Comparison of ENCODE assay signal across 15 cellular contexts in the genomic region with DNA sequence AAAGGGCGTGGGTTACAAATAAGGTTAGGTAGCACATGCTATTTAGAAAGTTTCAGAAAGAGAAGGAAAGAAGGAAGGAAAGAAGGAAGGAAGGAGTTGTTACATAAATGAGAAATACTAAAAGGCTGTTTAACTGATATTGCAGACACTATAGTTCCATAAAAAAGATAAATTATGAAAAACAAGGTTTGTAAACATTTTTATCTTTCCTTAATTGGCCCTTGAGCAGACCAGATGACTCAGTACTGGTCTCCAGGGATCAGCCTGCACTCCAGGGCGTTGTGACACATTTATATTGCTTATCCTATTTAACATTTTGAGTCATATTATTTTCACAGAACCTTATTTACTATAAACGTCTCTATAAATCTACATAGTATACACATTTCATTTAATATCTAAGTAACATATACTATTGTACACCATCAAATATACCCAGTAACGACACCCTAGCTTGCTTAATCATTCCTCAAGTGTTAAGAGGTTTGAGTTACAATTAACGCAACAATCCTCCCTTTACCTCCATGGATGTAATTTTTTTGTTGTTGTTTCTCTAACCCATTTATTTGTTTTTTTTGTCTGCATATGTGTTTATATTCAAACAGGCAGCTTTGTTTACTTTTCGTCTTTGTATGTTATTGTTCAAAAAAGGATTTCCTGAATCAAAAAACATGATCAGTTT. TPM values are rescaled to one million over a fixed set of nuclear protein-coding genes. Genes with fewer than 3 reads are reported as not detected.
DNase-seq lines count a peak whose midpoint lies in the region; ATAC-seq, FAIRE-seq and TF ChIP-seq lines count a peak whose summit lies in the region.
"Had no signal": no experiment of that assay in that cellular context is flagged by ENCODE, and none has a peak within 500 bp of the region (broad histone marks: within the 10 kb centered on the region; RNA-seq: fewer than 3 reads in every experiment).

No MANE protein-coding gene starts in this region.

- no peak for DNase-seq in SK-N-SH
- peak in 1 of 2 experiments; percentile 51 for DNase-seq in PC-9
- DNase-seq in smooth muscle cell (lab: John Stamatoyannopoulos, UW; ENCODE audit: unreplicated experiment), result no peak
- no peak for DNase-seq in endodermal cell
- no peak for DNase-seq in urothelium cell line (ENCODE audit: low spot score)
- DNase-seq: activated CD4-positive, alpha-beta T cell treated with anti-CD3 and anti-CD28 coated beads for 48 hours; DMS79; H9; NCI-H2081; stimulated activated CD4-positive, alpha-beta T cell treated with anti-CD3 and anti-CD28 coated beads, Interleukin-1b, Interleukin-23, amount 100 ng/mL, for 48 hours; T-cell had no signal

- FAIRE-seq in urothelium cell line (lab: Jason Lieb, UNC), result no peak

- no peak overlapping the region for H3K27ac Mint-ChIP-seq in endodermal cell
- H3K27ac Mint-ChIP-seq: H9, progenitor cell of endocrine pancreas, T-cell had no signal

- ATAC-seq in SK-N-SH treated with all-trans-retinoic acid at 6 μM for 48 hours, result no peak
- peak; percentile 19 for ATAC-seq in esophagus mucosa
- no peak for ATAC-seq in GM21447 (IDR thresholded peaks at IDR 0.05; ENCODE audit: unreplicated experiment)
- ATAC-seq: T-cell had no signal

- 73% methylated on average over 6 of the region's 6 CpGs for WGBS in SK-N-SH (ENCODE audit: low lambda C conversion rate)
- WGBS in smooth muscle cell (ENCODE audit: low lambda C conversion rate), result 54% methylated on average over 6 of the region's 6 CpGs
- 86 to 90% methylated on average over 4 to 5 of the region's 6 CpGs for WGBS in endodermal cell (ENCODE audit: insufficient coverage in 1 of 2, insufficient read length in 1 of 2), 2 experiments

- H3K9me2 ChIP-seq in SK-N-SH, result no peaks in the 10 kb centered on the region
- no peaks in the 10 kb centered on the region for H3K9me2 ChIP-seq in PC-9 (ENCODE audit: insufficient read depth)

- H3K9ac ChIP-seq in SK-N-SH, result no peak overlapping the region
- H3K9ac ChIP-seq in smooth muscle cell (ENCODE audit: low read depth), result peak overlapping the region; percentile 35
- H3K9ac ChIP-seq in endodermal cell (ENCODE audit: extremely low read depth, low read length, poor library complexity, severe bottlenecking), result no peak overlapping the region

- H3K9me3 ChIP-seq in SK-N-SH (no peaks in the 10 kb centered on the region), PC-9 (ENCODE audit: insufficient read depth, low read depth) (no peaks in the 10 kb centered on the region), smooth muscle cell (replicated peaks; ENCODE audit: low read depth) (no peaks in the 10 kb centered on the region), endodermal cell (ENCODE audit: control insufficient read depth, low read length) (no peaks in the 10 kb centered on the region)

- H2AFZ ChIP-seq in SK-N-SH (ENCODE audit: low read depth) (peak overlapping the region; percentile 48), PC-9 (peak overlapping the region; percentile 35; the same call in 1 of the 2 replicates), smooth muscle cell (ENCODE audit: low read depth) (peak overlapping the region; percentile 44)

- no TSS peak for BruUV-seq in PC-9 (replicated peaks; lab: Mats Ljungman, UMichigan)

- POLR2A ChIA-PET in SK-N-SH (lab: Yijun Ruan, JAX), result no interaction called here
- POLR2A ChIA-PET in PC-9 (lab: Charles Lee; ENCODE audit: unreplicated experiment), result no interaction called here

- H3K4me3 Mint-ChIP-seq in endodermal cell, result no peak overlapping the region
- H3K4me3 Mint-ChIP-seq: H9 had no signal

- TF ChIP-seq RAD21 in SK-N-SH (IDR thresholded peaks at IDR 0.05; ENCODE audit: low read length), result no peak

- H3K4me1 Mint-ChIP-seq in endodermal cell, result peaks cover 51% of the 10 kb centered on the region

- H3K4me2 ChIP-seq in SK-N-SH, result no peak overlapping the region; the same call in 1 of the 2 replicates
- peak overlapping the region; percentile 47 for H3K4me2 ChIP-seq in PC-9
- peak overlapping the region; percentile 92 for H3K4me2 ChIP-seq in smooth muscle cell

- H3K79me2 ChIP-seq in SK-N-SH (ENCODE audit: insufficient read depth) (peaks cover 18% of the 10 kb centered on the region), PC-9 (ENCODE audit: low read depth) (peaks cover 20% of the 10 kb centered on the region), smooth muscle cell (ENCODE audit: low read depth) (peaks cover 21% of the 10 kb centered on the region)

- H3K4me1 ChIP-seq in SK-N-SH (ENCODE audit: control insufficient read depth in 1 of 2, insufficient read depth in 2 of 2, low read depth in 1 of 2, low read length in 1 of 2), result peaks cover 0 to 8% of the 10 kb centered on the region in 2 experiments; a peak in 2 of 4 replicates
- H3K4me1 ChIP-seq in PC-9 (replicated peaks; ENCODE audit: insufficient read depth), result peaks cover 40% of the 10 kb centered on the region
- H3K4me1 ChIP-seq in smooth muscle cell (ENCODE audit: low read depth), result peaks cover 24% of the 10 kb centered on the region
- peaks cover 3% of the 10 kb centered on the region for H3K4me1 ChIP-seq in endodermal cell (ENCODE audit: control insufficient read depth, insufficient read depth, low read length)

- TF ChIP-seq EP300 in SK-N-SH (IDR thresholded peaks at IDR 0.05; ENCODE audit: borderline replicate concordance in 1 of 2, low read depth in 1 of 2, low read length in 1 of 2), result no peak

- intact Hi-C loops in PC-9 (cut with micrococcal nuclease; ENCODE audit: unreplicated experiment), result loop anchor here (5.0 kb wide), 1 partner anchor 247 kb away; no protein-coding TSS in a partner anchor

- H3K27ac ChIP-seq in SK-N-SH (ENCODE audit: low read depth in 2 of 2, low read length in 1 of 2), result 0 out of 4 replicates have a peak overlapping the region, but pooled peaks of 1 of the 2 experiments have one; percentile 8
- peak overlapping the region; percentile 52 for H3K27ac ChIP-seq in PC-9
- peak overlapping the region; percentile 91 for H3K27ac ChIP-seq in smooth muscle cell (ENCODE audit: low read depth)
- no peak overlapping the region for H3K27ac ChIP-seq in endodermal cell (ENCODE audit: low read depth, low read length)

- no peaks in the 10 kb centered on the region for H4K20me1 ChIP-seq in SK-N-SH (ENCODE audit: insufficient read depth)
- H4K20me1 ChIP-seq in PC-9 (ENCODE audit: insufficient read depth), result no peaks in the 10 kb centered on the region
- H4K20me1 ChIP-seq in smooth muscle cell (ENCODE audit: low read depth), result peaks cover 15% of the 10 kb centered on the region

- H3K36me3 Mint-ChIP-seq in endodermal cell (ENCODE audit: low read depth), result no peaks in the 10 kb centered on the region
- H3K36me3 Mint-ChIP-seq: T-cell had no signal

- TF ChIP-seq CTCF in SK-N-SH (IDR thresholded peaks at IDR 0.05), result no peak
- TF ChIP-seq CTCF in PC-9 (conservative IDR thresholded peaks at IDR 0.05), result no peak
- no peak for TF ChIP-seq CTCF in smooth muscle cell (IDR thresholded peaks at IDR 0.05; ENCODE audit: borderline replicate concordance, insufficient read depth, poor library complexity, severe bottlenecking)
- TF ChIP-seq CTCF in endodermal cell (conservative IDR thresholded peaks at IDR 0.05), result no peak

- H3K27me3 ChIP-seq in SK-N-SH (ENCODE audit: insufficient read depth) (no peaks in the 10 kb centered on the region), PC-9 (ENCODE audit: insufficient read depth, low read depth) (no peaks in the 10 kb centered on the region), smooth muscle cell (ENCODE audit: low read depth) (no peaks in the 10 kb centered on the region), endodermal cell (ENCODE audit: control insufficient read depth, insufficient read depth, low read length, poor library complexity, severe bottlenecking) (peaks cover 82% of the 10 kb centered on the region)

- H3K27me3 Mint-ChIP-seq in endodermal cell (ENCODE audit: insufficient read depth), result peaks cover 64% of the 10 kb centered on the region

- CTCF ChIA-PET in SK-N-SH (lab: Yijun Ruan, JAX), result no interaction called here
- CTCF ChIA-PET in PC-9 (lab: Charles Lee), result interaction anchor here (0.9 kb wide), 1 partner anchor 258 kb away, joined by 3 read pairs; no protein-coding TSS in a partner anchor

- no peaks in the 10 kb centered on the region for H3K36me3 ChIP-seq in SK-N-SH (replicated peaks in 1 of 2; ENCODE audit: control insufficient read depth in 1 of 2, insufficient read depth in 2 of 2, low read length in 1 of 2)
- no peaks in the 10 kb centered on the region for H3K36me3 ChIP-seq in PC-9 (ENCODE audit: low read depth)
- no peaks in the 10 kb centered on the region for H3K36me3 ChIP-seq in smooth muscle cell (ENCODE audit: low read depth)
- no peaks in the 10 kb centered on the region for H3K36me3 ChIP-seq in endodermal cell (ENCODE audit: control insufficient read depth, insufficient read depth, low read length)

- H3K9me3 Mint-ChIP-seq in endodermal cell, result no peaks in the 10 kb centered on the region
- H3K9me3 Mint-ChIP-seq: H9, T-cell had no signal

- no peak overlapping the region for H3K4me3 ChIP-seq in SK-N-SH (ENCODE audit: low read depth in 2 of 2, low read length in 1 of 2)
- H3K4me3 ChIP-seq in PC-9, result no peak overlapping the region
- H3K4me3 ChIP-seq in smooth muscle cell, result no peak overlapping the region
- no peak overlapping the region for H3K4me3 ChIP-seq in endodermal cell (ENCODE audit: low read length)

- peaks cover 11% of the 10 kb centered on the region for H3F3A ChIP-seq in SK-N-SH (replicated peaks; ENCODE audit: insufficient read depth)
- peaks cover 18% of the 10 kb centered on the region; the same call in 1 of the 2 replicates for H3F3A ChIP-seq in PC-9 (ENCODE audit: insufficient read depth, low read depth)
- peaks cover 11% of the 10 kb centered on the region for H3F3A ChIP-seq in smooth muscle cell (ENCODE audit: low read depth)

TF ChIP-seq in SK-N-SH, 30 proteins besides CTCF, POLR2A, EP300 and RAD21 (continues in another document):
- no peak for TF ChIP-seq MXI1 (IDR thresholded peaks at IDR 0.05; ENCODE audit: low read depth, low read length)
- no peak for TF ChIP-seq RCOR1 (IDR thresholded peaks at IDR 0.05; ENCODE audit: low read length)

TF ChIP-seq in SK-N-SH treated with all-trans-retinoic acid at 6 μM for 48 hours, 23 proteins besides CTCF, POLR2A, EP300 and RAD21 (continues in another document):
- TF ChIP-seq TOX (CRISPR knock-in tag; IDR thresholded peaks at IDR 0.05; ENCODE audit: borderline replicate concordance), result no peak

RNA-seq across cellular contexts. Expression of a gene that starts 2.8 kb away (rescaled TPM):
- polyA plus RNA-seq in SK-N-SH (2012; rRNA removed) (22.4 and 23.0 TPM in 2 replicates), smooth muscle cell (389 and 414 TPM in 2 replicates)
- polyA plus RNA-seq in SK-N-SH (2012; cell fraction: cytosol; rRNA removed), result 30.5 and 34.5 TPM in 2 replicates
- 17.8 and 28.6 TPM in 2 replicates for polyA plus RNA-seq in SK-N-SH (2012; cell fraction: nucleus; rRNA removed)
- total RNA-seq in PC-9 (2021) (48.6 and 51.0 TPM in 2 replicates), esophagus mucosa (50.0 TPM), smooth muscle cell (116 and 123 TPM in 2 replicates), endodermal cell (10 to 100 TPM; 11.7 to 20.3 TPM)
- 23.6 TPM for polyA plus RNA-seq in endodermal cell (2013, experiment 1 of 2)
- 25.0 TPM for polyA plus RNA-seq in endodermal cell (2013, experiment 2 of 2)
